33 cellular contexts compared by ENCODE assay signal in genomic region chr12:112755507-112755906, GRCh38. TPM values are rescaled to one million over a fixed set of nuclear protein-coding genes. Genes with fewer than 3 reads are reported as not detected.
"Had no signal": no experiment of that assay in that cellular context is flagged by ENCODE, and none has a peak within 500 bp of the region (broad histone marks: within the 10 kb centered on the region; RNA-seq: fewer than 3 reads in every experiment).

No MANE protein-coding gene starts in this region.

- DNase-seq: natural killer cell; occipital lobe; ovary; posterior cingulate gyrus; psoas muscle; right cardiac atrium; spleen; stimulated activated CD4-positive, alpha-beta T cell treated with anti-CD3 and anti-CD28 coated beads, Interleukin-12 subunit alpha, Interleukin-12 subunit beta, amount 100 ng/mL, for 4 hours; stimulated activated CD4-positive, alpha-beta T cell treated with anti-CD3 and anti-CD28 coated beads, Interleukin-1b, Interleukin-23, amount 100 ng/mL, for 48 hours; stimulated activated CD4-positive, alpha-beta T cell treated with anti-CD3 and anti-CD28 coated beads, Interleukin-4, amount 100 ng/mL, for 1 hour; stimulated activated CD4-positive, alpha-beta T cell treated with anti-CD3 and anti-CD28 coated beads, Interleukin-4, amount 100 ng/mL, for 4 hours; stimulated activated CD8-positive, alpha-beta memory T cell treated with anti-CD3 and anti-CD28 coated beads, Interleukin-4, amount 100 ng/mL, for 48 hours; stimulated activated naive CD4-positive, alpha-beta T cell; stimulated activated naive CD8-positive, alpha-beta T cell treated with anti-CD3 and anti-CD28 coated beads, Interleukin-15, amount 100 ng/mL, for 72 hours; stimulated activated naive CD8-positive, alpha-beta T cell treated with anti-CD3 and anti-CD28 coated beads, Interleukin-15, Interleukin-2, amounts not matched to agents 100 U/mL and 50 U/mL, for 24 hours; substantia nigra; testis; tibial artery; transverse colon; upper lobe of right lung; uterus had no signal

- H3K4me3 Mint-ChIP-seq: natural killer cell; nephron; neural progenitor cell; stimulated activated memory B cell treated with anti-CD40 and anti-IgM and Interleukin-4, amounts not matched to agents 10 μg/mL and 1 μg/mL and 100 μg/mL, for 72 hours; stimulated activated naive CD8-positive, alpha-beta T cell treated with anti-CD3 and anti-CD28 coated beads, Interleukin-15, amount 100 ng/mL, for 72 hours; type B pancreatic cell had no signal

- H3K36me3 ChIP-seq: neural progenitor cell, ovary, spleen, suprapubic skin, tibial artery, transverse colon, upper lobe of right lung, uterus had no signal

- H3K36me3 Mint-ChIP-seq: neural progenitor cell; stimulated activated memory B cell treated with anti-CD40 and anti-IgM and Interleukin-4, amounts not matched to agents 10 μg/mL and 1 μg/mL and 100 μg/mL, for 72 hours; type B pancreatic cell had no signal

- H3K27ac Mint-ChIP-seq: natural killer cell; nephron; neural progenitor cell; progenitor cell of endocrine pancreas; stimulated activated memory B cell treated with anti-CD40 and anti-IgM and Interleukin-4, amounts not matched to agents 10 μg/mL and 1 μg/mL and 100 μg/mL, for 72 hours; stimulated activated naive CD8-positive, alpha-beta T cell treated with anti-CD3 and anti-CD28 coated beads, Interleukin-15, amount 100 ng/mL, for 72 hours; type B pancreatic cell had no signal

- H2AFZ ChIP-seq: neural progenitor cell, parathyroid adenoma had no signal

- H3K4me3 ChIP-seq: neural progenitor cell, ovary, psoas muscle, skin epidermis, smooth muscle cell, spleen, suprapubic skin, testis, tibial artery, transverse colon, upper lobe of right lung, uterus had no signal

- H3K79me2 ChIP-seq: parathyroid adenoma had no signal

- H3K9me3 ChIP-seq: ovary, testis had no signal

- H3K27ac ChIP-seq: neural progenitor cell, ovary, parathyroid adenoma, psoas muscle, skin epidermis, spleen, suprapubic skin, testis, tibial artery, transverse colon, upper lobe of right lung, uterus had no signal

- H3K4me1 Mint-ChIP-seq: nephron; neural progenitor cell; stimulated activated memory B cell treated with anti-CD40 and anti-IgM and Interleukin-4, amounts not matched to agents 10 μg/mL and 1 μg/mL and 100 μg/mL, for 72 hours; stimulated activated naive CD8-positive, alpha-beta T cell treated with anti-CD3 and anti-CD28 coated beads, Interleukin-15, amount 100 ng/mL, for 72 hours had no signal

- H3K4me2 ChIP-seq: neural progenitor cell, smooth muscle cell had no signal

- H3K4me1 ChIP-seq: parathyroid adenoma, psoas muscle, spleen, suprapubic skin, testis, tibial artery, transverse colon, upper lobe of right lung, uterus had no signal

- H3K27me3 ChIP-seq: neural progenitor cell, ovary, testis, tibial artery, uterus had no signal

- ATAC-seq: natural killer cell; psoas muscle; right cardiac atrium; sciatic nerve; stimulated activated memory B cell treated with anti-CD40 and anti-IgM and Interleukin-4, amounts not matched to agents 10 μg/mL and 1 μg/mL and 100 μg/mL, for 72 hours; stimulated activated naive CD8-positive, alpha-beta T cell treated with anti-CD3 and anti-CD28 coated beads, Interleukin-15, amount 100 ng/mL, for 72 hours; stimulated activated naive CD8-positive, alpha-beta T cell treated with anti-CD3 and anti-CD28 coated beads, Interleukin-15, Interleukin-2, amounts not matched to agents 100 U/mL and 50 U/mL, for 24 hours; upper lobe of right lung had no signal

RNA-seq across cellular contexts. Expression of gene RPH3A, which starts 36.0 kb away (rescaled TPM):
- total RNA-seq: osteoblast, ovary, progenitor cell of endocrine pancreas, renal cortical epithelial cell, right cardiac atrium, smooth muscle cell, suprapubic skin had no signal
- polyA plus RNA-seq: right cardiac atrium, smooth muscle cell had no signal
